ENCODE assay signal across 8 cellular contexts in genomic region chr1:1777510-1777909, GRCh38. TPM values are rescaled to one million over a fixed set of nuclear protein-coding genes. Genes with fewer than 3 reads are reported as not detected.
DNase-seq lines count a peak whose midpoint lies in the region; ATAC-seq and TF ChIP-seq lines count a peak whose summit lies in the region.

No MANE protein-coding gene starts in this region.

- H3K4me1 ChIP-seq in iPS-18a (ENCODE audit: control insufficient read depth, low read depth, low read length) (peaks cover 27% of the 10 kb centered on the region), stomach smooth muscle (ENCODE audit: control insufficient read depth, insufficient read depth, low read length) (peaks cover 44% of the 10 kb centered on the region)

- peaks cover 50% of the 10 kb centered on the region for H3K4me1 Mint-ChIP-seq in HFFc6 (ENCODE audit: low read depth)

- POLR2A ChIA-PET in AG04449 (lab: Yijun Ruan, JAX): no interaction called here

- no peak for ATAC-seq in HG03457 (IDR thresholded peaks at IDR 0.05; ENCODE audit: unreplicated experiment)

- H3K27me3 Mint-ChIP-seq in HFFc6 (ENCODE audit: insufficient read depth): peaks cover 24% of the 10 kb centered on the region

- H3K27ac ChIP-seq in iPS-18a (ENCODE audit: low read length) (no peak overlapping the region), stomach smooth muscle (ENCODE audit: low read length) (peak overlapping the region; percentile 70)

- intact Hi-C loops in head of caudate nucleus (cut with DNase I): loop anchor here (5.0 kb wide), 2 partner anchors 115 to 130 kb away; partner anchors contain the start of gene GNB1

- TF ChIP-seq CTCF in AG04449 (IDR thresholded peaks at IDR 0.05; ENCODE audit: insufficient read depth, low read length, missing control alignments): no peak
- TF ChIP-seq CTCF in HFFc6 (IDR thresholded peaks at IDR 0.05): no peak

- peak overlapping the region; percentile 77 for H3K27ac Mint-ChIP-seq in HFFc6

- H3K9me3 Mint-ChIP-seq in HFFc6: no peaks in the 10 kb centered on the region

- H3K9me3 ChIP-seq in iPS-18a (ENCODE audit: control insufficient read depth, low read depth, low read length): no peaks in the 10 kb centered on the region
- H3K9me3 ChIP-seq in stomach smooth muscle (ENCODE audit: control insufficient read depth in 2 of 2, low read length in 2 of 2): no peaks in the 10 kb centered on the region

- CTCF ChIA-PET in AG04449 (lab: Yijun Ruan, JAX): interaction anchor here (1.1 to 2.4 kb wide), 5 partner anchors 11 to 132 kb away, joined by 3 to 18 read pairs (median 4); no protein-coding TSS in a partner anchor

- H3K9ac ChIP-seq in iPS-18a (ENCODE audit: low read length) (peak overlapping the region; percentile 68), stomach smooth muscle (ENCODE audit: low read length in 2 of 2) (peak overlapping the region; percentile 74 to 86)

- DNase-seq in AG04449 (ENCODE audit: low read depth, low spot score) (no peak), HFFc6 (no peak), amniotic epithelial cell (ENCODE audit: low read depth) (peak; percentile 42), SIG-M5 treated with dmso at 0.1 percent for 504 hours (lab: John Stamatoyannopoulos, UW; ENCODE audit: unreplicated experiment) (no peak), head of caudate nucleus (no peak)

- peak overlapping the region; percentile 87 for H3K4me3 Mint-ChIP-seq in HFFc6

- H3K36me3 Mint-ChIP-seq in HFFc6 (ENCODE audit: low read depth): peaks cover 6% of the 10 kb centered on the region; the same call in 1 of the 2 replicates

- H3K36me3 ChIP-seq in iPS-18a (ENCODE audit: control insufficient read depth, low read depth, low read length) (no peaks in the 10 kb centered on the region), stomach smooth muscle (ENCODE audit: control insufficient read depth in 2 of 2, insufficient read depth in 2 of 2, low read length in 2 of 2) (no peaks in the 10 kb centered on the region)

- peak overlapping the region; percentile 82 for H3K4me3 ChIP-seq in AG04449 (ENCODE audit: low read depth, low read length)
- H3K4me3 ChIP-seq in iPS-18a (ENCODE audit: low read length): peak overlapping the region; percentile 85
- peak overlapping the region; percentile 77 to 85 for H3K4me3 ChIP-seq in stomach smooth muscle (ENCODE audit: low read length in 2 of 2)

- H3K27me3 ChIP-seq in iPS-18a (ENCODE audit: control insufficient read depth, insufficient read depth, low read length) (no peaks in the 10 kb centered on the region), stomach smooth muscle (ENCODE audit: control insufficient read depth in 1 of 2, insufficient read depth in 2 of 2, low read length in 2 of 2) (no peaks in the 10 kb centered on the region)

RNA-seq across cellular contexts. Expression of gene NADK, which starts 0.8 kb away (rescaled TPM):
- total RNA-seq in HFFc6 (2021; fragmentation: NEBNext Ultra II Directional; extraction: Animal tissue kit (Norgen Biotek cat#: 25700)): 10 to 100 TPM; 50.3 to 68.8 (median 54.8) TPM

RNA-seq across cellular contexts. Expression of gene CDK11A, which starts 53.4 kb away (rescaled TPM):
- 10 to 100 TPM; 23.1 to 27.2 (median 25.0) TPM for total RNA-seq in HFFc6 (2021; fragmentation: NEBNext Ultra II Directional; extraction: Animal tissue kit (Norgen Biotek cat#: 25700))
